ENCODE assay signal across 1 cellular context in genomic region chr22:45164217-45165123, GRCh38.
TF ChIP-seq lines count a peak whose summit lies in the region.

No MANE protein-coding gene starts in this region.

TF ChIP-seq in GM23338, 12 proteins besides CTCF, POLR2A, EP300 and RAD21 (continued from another document):
- TF ChIP-seq ZNF114 (CRISPR knock-in tag; IDR thresholded peaks at IDR 0.05) (no peak), NANOG (IDR thresholded peaks at IDR 0.05; ENCODE audit: borderline replicate concordance) (no peak), POLR2AphosphoS5 (IDR thresholded peaks at IDR 0.05; ENCODE audit: low read depth) (no peak), ETS1 (IDR thresholded peaks at IDR 0.05) (no peak), CREB1 (CRISPR knock-in tag; IDR thresholded peaks at IDR 0.05; ENCODE audit: low read depth) (no peak), ZNF331 (CRISPR knock-in tag; IDR thresholded peaks at IDR 0.05; ENCODE audit: low read depth) (no peak)
- TF ChIP-seq, protein P1, sequence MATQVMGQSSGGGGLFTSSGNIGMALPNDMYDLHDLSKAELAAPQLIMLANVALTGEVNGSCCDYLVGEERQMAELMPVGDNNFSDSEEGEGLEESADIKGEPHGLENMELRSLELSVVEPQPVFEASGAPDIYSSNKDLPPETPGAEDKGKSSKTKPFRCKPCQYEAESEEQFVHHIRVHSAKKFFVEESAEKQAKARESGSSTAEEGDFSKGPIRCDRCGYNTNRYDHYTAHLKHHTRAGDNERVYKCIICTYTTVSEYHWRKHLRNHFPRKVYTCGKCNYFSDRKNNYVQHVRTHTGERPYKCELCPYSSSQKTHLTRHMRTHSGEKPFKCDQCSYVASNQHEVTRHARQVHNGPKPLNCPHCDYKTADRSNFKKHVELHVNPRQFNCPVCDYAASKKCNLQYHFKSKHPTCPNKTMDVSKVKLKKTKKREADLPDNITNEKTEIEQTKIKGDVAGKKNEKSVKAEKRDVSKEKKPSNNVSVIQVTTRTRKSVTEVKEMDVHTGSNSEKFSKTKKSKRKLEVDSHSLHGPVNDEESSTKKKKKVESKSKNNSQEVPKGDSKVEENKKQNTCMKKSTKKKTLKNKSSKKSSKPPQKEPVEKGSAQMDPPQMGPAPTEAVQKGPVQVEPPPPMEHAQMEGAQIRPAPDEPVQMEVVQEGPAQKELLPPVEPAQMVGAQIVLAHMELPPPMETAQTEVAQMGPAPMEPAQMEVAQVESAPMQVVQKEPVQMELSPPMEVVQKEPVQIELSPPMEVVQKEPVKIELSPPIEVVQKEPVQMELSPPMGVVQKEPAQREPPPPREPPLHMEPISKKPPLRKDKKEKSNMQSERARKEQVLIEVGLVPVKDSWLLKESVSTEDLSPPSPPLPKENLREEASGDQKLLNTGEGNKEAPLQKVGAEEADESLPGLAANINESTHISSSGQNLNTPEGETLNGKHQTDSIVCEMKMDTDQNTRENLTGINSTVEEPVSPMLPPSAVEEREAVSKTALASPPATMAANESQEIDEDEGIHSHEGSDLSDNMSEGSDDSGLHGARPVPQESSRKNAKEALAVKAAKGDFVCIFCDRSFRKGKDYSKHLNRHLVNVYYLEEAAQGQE (IDR thresholded peaks at IDR 0.05; ENCODE audit: unreplicated experiment) = no peak
